Comparison of ENCODE assay signal across 10 cellular contexts in the genomic region with DNA sequence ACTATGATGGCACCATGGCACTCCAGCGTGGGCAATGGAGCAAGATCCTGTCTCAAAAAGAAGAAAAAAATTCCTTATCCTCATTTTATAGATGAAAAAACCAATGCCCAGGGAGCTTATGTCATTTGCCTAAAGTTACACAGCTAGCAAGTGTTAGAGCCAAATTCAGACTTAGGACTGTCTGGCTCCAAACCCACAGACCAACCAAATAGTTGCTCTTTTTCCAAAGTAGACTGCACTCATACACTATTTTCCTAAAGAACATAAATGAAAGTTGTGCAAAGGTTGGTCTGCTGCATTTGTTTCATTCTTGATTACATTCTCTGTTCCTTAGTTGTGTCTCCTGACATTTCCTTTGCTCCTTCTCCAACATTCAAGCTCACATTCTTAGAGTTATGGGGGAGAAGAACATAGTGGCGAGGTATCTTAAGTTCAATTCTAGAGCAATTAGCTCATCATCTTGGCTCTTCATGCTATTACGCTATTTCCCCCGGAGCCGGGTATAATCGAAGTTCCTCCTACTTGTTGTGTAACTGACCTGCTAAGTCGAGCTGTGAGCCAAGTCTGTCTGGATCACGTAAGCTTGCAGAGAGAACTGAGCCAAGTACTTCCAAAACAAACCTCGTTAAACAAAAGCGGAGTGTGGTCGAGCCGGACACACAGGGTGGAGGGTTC.
DNase-seq lines count a peak whose midpoint lies in the region; ATAC-seq, FAIRE-seq and TF ChIP-seq lines count a peak whose summit lies in the region.
"Had no signal": no experiment of that assay in that cellular context is flagged by ENCODE, and none has a peak within 500 bp of the region (broad histone marks: within the 10 kb centered on the region; RNA-seq: fewer than 3 reads in every experiment).

No MANE protein-coding gene starts in this region.

- H3K4me3 ChIP-seq in liver (ENCODE audit: low read depth in 1 of 3, low read length in 3 of 3) (peak overlapping the region in 2 of 3 donors; percentile 28 to 59), HepG2 (replicated peaks in 1 of 3; ENCODE audit: insufficient read depth in 1 of 3, low read depth in 2 of 3, low read length in 3 of 3) (no peak overlapping the region), mucosa of rectum (ENCODE audit: low read length in 2 of 2) (no peak overlapping the region), spleen (no peak overlapping the region)
- H3K4me3 ChIP-seq: cardiac muscle cell had no signal

- no peaks in the 10 kb centered on the region for H3K9me3 ChIP-seq in liver (ENCODE audit: control insufficient read depth in 4 of 4, low read length in 3 of 4)
- H3K9me3 ChIP-seq in HepG2 (ENCODE audit: low read length), result no peaks in the 10 kb centered on the region
- no peaks in the 10 kb centered on the region for H3K9me3 ChIP-seq in mucosa of rectum (ENCODE audit: control insufficient read depth in 2 of 2, low read length in 2 of 2)
- no peaks in the 10 kb centered on the region for H3K9me3 ChIP-seq in spleen

- H3K27ac ChIP-seq in liver (ENCODE audit: low read depth in 1 of 2, low read length in 2 of 2), result peak overlapping the region in 1 of 2 donors; percentile 51
- H3K27ac ChIP-seq in HepG2 (ENCODE audit: extremely low read length, insufficient read depth, low read length), result no peak overlapping the region
- peak overlapping the region; percentile 10 to 21 for H3K27ac ChIP-seq in mucosa of rectum (ENCODE audit: low read depth in 2 of 2, low read length in 2 of 2)
- H3K27ac ChIP-seq in spleen, result no peak overlapping the region
- H3K27ac ChIP-seq: cardiac muscle cell had no signal

- no peaks in the 10 kb centered on the region for H3K79me2 ChIP-seq in HepG2 (ENCODE audit: insufficient read depth, low read length)

- 43% methylated on average over 12 of the region's 12 CpGs for WGBS in liver
- WGBS in HepG2 (ENCODE audit: low lambda C conversion rate), result 8% methylated on average over 12 of the region's 12 CpGs
- 52 to 77% (median 63%) methylated on average over 12 of the region's 12 CpGs for whole genome bisulfite sequencing in spleen, 5 donors

- no TSS peak for BruUV-seq in HepG2 (replicated peaks; lab: Mats Ljungman, UMichigan)

- CTCF ChIA-PET in HepG2 (lab: Yijun Ruan, JAX; ENCODE audit: low intra/inter-chr PET ratio, low total read pairs), result no interaction called here

- H4K20me1 ChIP-seq in HepG2 (ENCODE audit: insufficient read depth, low read length), result no peaks in the 10 kb centered on the region

- TF ChIP-seq POLR2A in HepG2 (IDR thresholded peaks at IDR 0.05; ENCODE audit: insufficient read depth in 1 of 2, low read depth in 2 of 2, low read length in 2 of 2), result no peak
- no peak for TF ChIP-seq POLR2A in spleen (IDR thresholded peaks at IDR 0.05)

- no peak for FAIRE-seq in HepG2 (lab: Jason Lieb, UNC)
- FAIRE-seq in endometrium (lab: Jason Lieb, UNC), result peak; percentile 15

- no peak overlapping the region for H2AFZ ChIP-seq in HepG2 (ENCODE audit: low read length)

- TF ChIP-seq CTCF in liver (IDR thresholded peaks at IDR 0.05; ENCODE audit: low read depth, low read length, missing input control) (no peak), HepG2 (CRISPR knock-in tag; IDR thresholded peaks at IDR 0.05) (no peak), spleen (IDR thresholded peaks at IDR 0.05 in 8 of 11, conservative IDR thresholded peaks at IDR 0.05 in 3 of 11) (no peak)

- H3K4me1 ChIP-seq in liver (ENCODE audit: control insufficient read depth in 4 of 4, insufficient read depth in 4 of 4, low read length in 3 of 4) (peaks cover 0 to 9% (median 0%) of the 10 kb centered on the region in 4 donors), HepG2 (ENCODE audit: insufficient read depth, low read length) (no peaks in the 10 kb centered on the region), mucosa of rectum (ENCODE audit: control insufficient read depth in 2 of 2, insufficient read depth in 2 of 2, low read length in 2 of 2) (no peaks in the 10 kb centered on the region), spleen (no peaks in the 10 kb centered on the region)

- H3K36me3 ChIP-seq in liver (ENCODE audit: control insufficient read depth in 4 of 4, insufficient read depth in 3 of 4, low read depth in 1 of 4, low read length in 3 of 4), result no peaks in the 10 kb centered on the region
- H3K36me3 ChIP-seq in HepG2 (replicated peaks in 1 of 2; ENCODE audit: control insufficient read depth in 1 of 2, insufficient read depth in 2 of 2, low read length in 2 of 2), result no peaks in the 10 kb centered on the region
- no peaks in the 10 kb centered on the region for H3K36me3 ChIP-seq in mucosa of rectum (ENCODE audit: control insufficient read depth in 2 of 2, insufficient read depth in 2 of 2, low read length in 2 of 2)
- no peaks in the 10 kb centered on the region for H3K36me3 ChIP-seq in spleen
- H3K36me3 ChIP-seq: cardiac muscle cell had no signal

- no peak for ATAC-seq in HepG2

- in situ Hi-C loops in HepG2 (cut with HindIII; ENCODE audit: extremely low pct_ligation_motif_present, low pct_unique_long_range_greater_than_20kb), result no loop called here

- intact Hi-C loops in HepG2 (cut with micrococcal nuclease; ENCODE audit: unreplicated experiment) (no loop called here), spleen (cut with DNase I; ENCODE audit: low total_unique reads) (no loop called here)

- POLR2A ChIA-PET in HepG2 (lab: Yijun Ruan, JAX), result no interaction called here

- H3K9ac ChIP-seq in liver (ENCODE audit: low read depth in 1 of 2, low read length in 2 of 2), result no peak overlapping the region
- no peak overlapping the region for H3K9ac ChIP-seq in HepG2 (ENCODE audit: insufficient read depth, low read depth, low read length)
- no peak overlapping the region for H3K9ac ChIP-seq in mucosa of rectum (ENCODE audit: low read depth in 1 of 2, low read length in 2 of 2)

- DNase-seq in HepG2 (ENCODE audit: low spot score) (no peak), spleen (no peak), DMS 273 treated with DMSO at 0.1 percent for 48 hours (lab: John Stamatoyannopoulos, UW) (no peak), HK-2 (ENCODE audit: unreplicated experiment) (no peak), GM19240 (ENCODE audit: insufficient read length, low spot score) (no peak)
- DNase-seq: NCI-H146 had no signal

- H3K4me2 ChIP-seq in HepG2 (ENCODE audit: low read depth, low read length), result no peak overlapping the region

- no peak for TF ChIP-seq RAD21 in liver (IDR thresholded peaks at IDR 0.05)
- TF ChIP-seq RAD21 in HepG2 (CRISPR knock-in tag; IDR thresholded peaks at IDR 0.05), result no peak

- H3K27me3 ChIP-seq in liver (ENCODE audit: control insufficient read depth in 4 of 4, insufficient read depth in 4 of 4, low read length in 3 of 4), result no peaks in the 10 kb centered on the region
- 0 out of 5 replicates have a peak, but pooled peaks cover 0 to 4% of the 10 kb centered on the region in 2 experiments for H3K27me3 ChIP-seq in HepG2 (ENCODE audit: control insufficient read depth in 1 of 2, insufficient read depth in 2 of 2, low read length in 2 of 2)
- no peaks in the 10 kb centered on the region for H3K27me3 ChIP-seq in mucosa of rectum (ENCODE audit: control insufficient read depth in 2 of 2, insufficient read depth in 2 of 2, low read length in 2 of 2)
- H3K27me3 ChIP-seq in spleen (replicated peaks in 1 of 7), result no peaks in the 10 kb centered on the region
- H3K27me3 ChIP-seq: cardiac muscle cell had no signal

- no peak for TF ChIP-seq EP300 in HepG2 (IDR thresholded peaks at IDR 0.05; ENCODE audit: low read depth in 2 of 2, low read length in 2 of 2)
- TF ChIP-seq EP300 in HepG2 (CRISPR knock-in tag; IDR thresholded peaks at IDR 0.05; ENCODE audit: borderline replicate concordance), result no peak

TF ChIP-seq in liver, 16 proteins besides CTCF, POLR2A, EP300 and RAD21 (continues in another document):
- TF ChIP-seq EGR1 (IDR thresholded peaks at IDR 0.05; ENCODE audit: low read depth in 2 of 2), result no peak
- peak in 1 of 2 donors; percentile 41 for TF ChIP-seq HNF4A (conservative IDR thresholded peaks at IDR 0.05)
- TF ChIP-seq, protein P1, sequence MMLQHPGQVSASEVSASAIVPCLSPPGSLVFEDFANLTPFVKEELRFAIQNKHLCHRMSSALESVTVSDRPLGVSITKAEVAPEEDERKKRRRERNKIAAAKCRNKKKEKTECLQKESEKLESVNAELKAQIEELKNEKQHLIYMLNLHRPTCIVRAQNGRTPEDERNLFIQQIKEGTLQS (IDR thresholded peaks at IDR 0.05), result no peak
- TF ChIP-seq, protein P2, sequence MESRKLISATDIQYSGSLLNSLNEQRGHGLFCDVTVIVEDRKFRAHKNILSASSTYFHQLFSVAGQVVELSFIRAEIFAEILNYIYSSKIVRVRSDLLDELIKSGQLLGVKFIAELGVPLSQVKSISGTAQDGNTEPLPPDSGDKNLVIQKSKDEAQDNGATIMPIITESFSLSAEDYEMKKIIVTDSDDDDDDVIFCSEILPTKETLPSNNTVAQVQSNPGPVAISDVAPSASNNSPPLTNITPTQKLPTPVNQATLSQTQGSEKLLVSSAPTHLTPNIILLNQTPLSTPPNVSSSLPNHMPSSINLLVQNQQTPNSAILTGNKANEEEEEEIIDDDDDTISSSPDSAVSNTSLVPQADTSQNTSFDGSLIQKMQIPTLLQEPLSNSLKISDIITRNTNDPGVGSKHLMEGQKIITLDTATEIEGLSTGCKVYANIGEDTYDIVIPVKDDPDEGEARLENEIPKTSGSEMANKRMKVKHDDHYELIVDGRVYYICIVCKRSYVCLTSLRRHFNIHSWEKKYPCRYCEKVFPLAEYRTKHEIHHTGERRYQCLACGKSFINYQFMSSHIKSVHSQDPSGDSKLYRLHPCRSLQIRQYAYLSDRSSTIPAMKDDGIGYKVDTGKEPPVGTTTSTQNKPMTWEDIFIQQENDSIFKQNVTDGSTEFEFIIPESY (IDR thresholded peaks at IDR 0.05), result no peak

TF ChIP-seq in HepG2, 621 proteins besides CTCF, POLR2A, EP300 and RAD21:
- TF ChIP-seq TAF15 (IDR thresholded peaks at IDR 0.05; ENCODE audit: low read depth, low read length, poor library complexity, severe bottlenecking) (no peak), SIX1 (CRISPR knock-in tag; IDR thresholded peaks at IDR 0.05; ENCODE audit: borderline replicate concordance) (no peak), ONECUT2 (CRISPR knock-in tag; IDR thresholded peaks at IDR 0.05) (no peak), ZMYM4 (CRISPR knock-in tag; IDR thresholded peaks at IDR 0.05) (no peak), ZNF224 (CRISPR knock-in tag; IDR thresholded peaks at IDR 0.05) (no peak)

Comparison
In these comparisons a context has a peak if more than half of its experiments do, and no peak if none do; other contexts are left out.
1. H3K4me3 ChIP-seq: peak in liver (2 of 3); none in HepG2 (0 of 3), mucosa of rectum (0 of 2) and spleen (0 of 8).
2. H3K27ac ChIP-seq: peak in mucosa of rectum (2 of 2); none in HepG2 (single experiment) and spleen (0 of 8).